Comparison of ENCODE assay signal across 21 cellular contexts in genomic region chr10:97764519-97764931, GRCh38. TPM values are rescaled to one million over a fixed set of nuclear protein-coding genes. Genes with fewer than 3 reads are reported as not detected.
DNase-seq lines count a peak whose midpoint lies in the region; TF ChIP-seq lines count a peak whose summit lies in the region.
"Had no signal": no experiment of that assay in that cellular context is flagged by ENCODE, and none has a peak within 500 bp of the region (broad histone marks: within the 10 kb centered on the region; RNA-seq: fewer than 3 reads in every experiment).

No MANE protein-coding gene starts in this region.

- no peaks in the 10 kb centered on the region for H3K4me1 Mint-ChIP-seq in HFFc6 (ENCODE audit: low read depth)

- TF ChIP-seq EP300 in tibial nerve (IDR thresholded peaks at IDR 0.05), result peak in 1 of 2 donors; percentile 58

- peaks cover 17% of the 10 kb centered on the region for H3K27me3 Mint-ChIP-seq in HFFc6 (ENCODE audit: insufficient read depth)
- H3K27me3 Mint-ChIP-seq: CD4-positive, CD25-positive, alpha-beta regulatory T cell had no signal

- H3K4me3 ChIP-seq in tibial nerve, result no peak overlapping the region
- H3K4me3 ChIP-seq: tibial artery had no signal

- DNase-seq in NCI-H510A treated with DMSO at 0.1 percent for 48 hours (lab: John Stamatoyannopoulos, UW) (peak; percentile 38), NCI-H510A (lab: John Stamatoyannopoulos, UW) (no peak), LHCN-M2 (ENCODE audit: low read depth) (peak; percentile 69), glomerular visceral epithelial cell (ENCODE audit: extremely low spot score) (peak; percentile 12), tibial nerve (ENCODE audit: low spot score in 2 of 2) (peak in 1 of 2 donors; percentile 25), HFFc6 (no peak), posterior vena cava (ENCODE audit: low spot score) (no peak), NCI-H187 (lab: John Stamatoyannopoulos, UW) (no peak)
- DNase-seq: 8988T; activated CD4-positive, alpha-beta T cell treated with anti-CD3 and anti-CD28 coated beads, Interleukin-2, amount 50 U/mL, for 1 hour; activated T-cell treated with anti-CD3 and anti-CD28 coated beads, Interleukin-2, amount 50 U/mL, for 48 hours; CD4-positive, CD25-positive, alpha-beta regulatory T cell; GDM1; GOT3; KG1; NCI-H1694; stimulated activated CD4-positive, alpha-beta T cell treated with anti-CD3 and anti-CD28 coated beads, Interleukin-1b, Interleukin-23, amount 100 ng/mL, for 48 hours; tibial artery had no signal

- peak in 1 of 2 donors; percentile 29 for TF ChIP-seq POLR2A in tibial nerve (IDR thresholded peaks at IDR 0.05)

- H3K4me1 ChIP-seq in tibial nerve, result peaks cover 2 to 93% (median 49%) of the 10 kb centered on the region in 4 donors
- H3K4me1 ChIP-seq: tibial artery had no signal

- no peaks in the 10 kb centered on the region for H3K9me3 ChIP-seq in tibial nerve
- H3K9me3 ChIP-seq: tibial artery had no signal

- peak overlapping the region; percentile 57 to 91 (median 82) for H3K27ac ChIP-seq in tibial nerve
- H3K27ac ChIP-seq: epithelial cell of prostate, tibial artery had no signal

- H3K27me3 ChIP-seq in tibial nerve, result no peaks in the 10 kb centered on the region

- intact Hi-C loops in posterior vena cava (cut with DNase I), result no loop called here

- 55 to 71% methylated on average over 7 of the region's 7 CpGs for WGBS in tibial nerve, 2 donors

- TF ChIP-seq CTCF in tibial nerve (IDR thresholded peaks at IDR 0.05), result no peak
- no peak for TF ChIP-seq CTCF in HFFc6 (IDR thresholded peaks at IDR 0.05)

- no peaks in the 10 kb centered on the region; the same call in 1 of the 2 replicates for H3K36me3 Mint-ChIP-seq in HFFc6 (ENCODE audit: low read depth)

- no peak overlapping the region for H3K4me3 Mint-ChIP-seq in HFFc6
- H3K4me3 Mint-ChIP-seq: CD4-positive, CD25-positive, alpha-beta regulatory T cell; T-helper 2 cell treated with Interferon-gamma antibody and Interleukin-4, amounts not matched to agents 5 μg/mL and 100 μg/mL, for 36 hours had no signal

- H3K36me3 ChIP-seq in tibial nerve, result peaks cover 0 to 31% (median 0%) of the 10 kb centered on the region in 3 donors

- no peak overlapping the region for H3K27ac Mint-ChIP-seq in HFFc6
- H3K27ac Mint-ChIP-seq: CD4-positive, CD25-positive, alpha-beta regulatory T cell; T-helper 2 cell treated with Interferon-gamma antibody and Interleukin-4, amounts not matched to agents 5 μg/mL and 100 μg/mL, for 36 hours had no signal

- no peaks in the 10 kb centered on the region for H3K9me3 Mint-ChIP-seq in HFFc6
- H3K9me3 Mint-ChIP-seq: T-helper 2 cell treated with Interferon-gamma antibody and Interleukin-4, amounts not matched to agents 5 μg/mL and 100 μg/mL, for 36 hours had no signal

RNA-seq across cellular contexts. Expression of gene SFRP5, which starts 7.3 kb away (rescaled TPM):
- total RNA-seq in LHCN-M2 (2014; rRNA removed), result 0.17 TPM in 1 of 2 replicates, not detected in the other
- 0.09 TPM for polyA plus RNA-seq in LHCN-M2 (2012)
- total RNA-seq in tibial nerve, result 100 to 1,000 TPM; 183 to 530 (median 479) TPM
- not detected for total RNA-seq in HFFc6 (2021; fragmentation: NEBNext Ultra II Directional; extraction: Animal tissue kit (Norgen Biotek cat#: 25700))
- under 1 TPM; 0.38 to 0.56 TPM for total RNA-seq in posterior vena cava
- total RNA-seq: CD4-positive, CD25-positive, alpha-beta regulatory T cell; glomerular endothelial cell had no signal

RNA-seq across cellular contexts. Expression of gene ZFYVE27, which starts 27.6 kb away (rescaled TPM):
- 23.7 and 25.3 TPM in 2 replicates for total RNA-seq in LHCN-M2 (2014; rRNA removed)
- 12.5 TPM for polyA plus RNA-seq in LHCN-M2 (2012)
- total RNA-seq in tibial nerve, result 10 to 100 TPM; 33.4 to 46.8 (median 42.7) TPM
- total RNA-seq in HFFc6 (2021; fragmentation: NEBNext Ultra II Directional; extraction: Animal tissue kit (Norgen Biotek cat#: 25700)), result 10 to 100 TPM; 16.6 to 23.0 (median 18.3) TPM
- 10 to 100 TPM; 15.8 to 16.0 TPM for total RNA-seq in posterior vena cava

RNA-seq across cellular contexts. Expression of gene MARVELD1, which starts 51.0 kb away (rescaled TPM):
- 54.7 and 56.0 TPM in 2 replicates for total RNA-seq in LHCN-M2 (2014; rRNA removed)
- polyA plus RNA-seq in LHCN-M2 (2012), result 66.1 TPM
- 10 to 100 TPM; 28.0 to 45.3 (median 42.2) TPM for total RNA-seq in tibial nerve
- 10 to 100 TPM; 76.7 to 94.7 (median 80.9) TPM for total RNA-seq in HFFc6 (2021; fragmentation: NEBNext Ultra II Directional; extraction: Animal tissue kit (Norgen Biotek cat#: 25700))
- total RNA-seq in posterior vena cava, result 10 to 100 TPM; 87.5 to 96.8 TPM
- polyA plus RNA-seq: CD4-positive, CD25-positive, alpha-beta regulatory T cell had no signal

Comparison
In these comparisons a context has a peak if more than half of its experiments do, and no peak if none do; other contexts are left out.
1. DNase-seq: peak in NCI-H510A treated with DMSO at 0.1 percent for 48 hours (single experiment), LHCN-M2 (single experiment) and glomerular visceral epithelial cell (single experiment); none in NCI-H510A (single experiment), HFFc6 (single experiment), posterior vena cava (single experiment) and NCI-H187 (0 of 2).
2. RNA of gene SFRP5, which starts 7.3 kb away (total RNA-seq): 183 to 530 TPM in tibial nerve; 0.38 to 0.56 TPM in posterior vena cava, 0.17 TPM in LHCN-M2 and not detected in HFFc6; every median in the first group is over 100 times any median in the second.